In genomic region chr19:49301165-49301865, GRCh38 we compare ENCODE assay signal across 8 cellular contexts. TPM values are rescaled to one million over a fixed set of nuclear protein-coding genes. Genes with fewer than 3 reads are reported as not detected.
DNase-seq lines count a peak whose midpoint lies in the region; ATAC-seq and TF ChIP-seq lines count a peak whose summit lies in the region.

No MANE protein-coding gene starts in this region.

- in situ Hi-C loops in KBM-7 (cut with MboI; ENCODE audit: low pct_unique_long_range_greater_than_20kb, low sequenced_read_pairs): no loop called here

- no peaks in the 10 kb centered on the region for H3K36me3 ChIP-seq in SK-N-MC (ENCODE audit: insufficient read depth, low read length)
- no peaks in the 10 kb centered on the region for H3K36me3 ChIP-seq in tibial nerve

- DNase-seq in KBM-7 (peak; percentile 73), SK-N-MC (ENCODE audit: low read depth, low spot score) (peak; percentile 52), head of caudate nucleus (peak in 41 of 42 donors; percentile 42 to 84 (median 70)), posterior cingulate gyrus (peak in 9 of 10 donors; percentile 55 to 94 (median 64)), tibial nerve (ENCODE audit: low spot score in 2 of 2) (peak; percentile 40 to 68)
- peak; percentile 81 for DNase-seq in activated naive CD4-positive, alpha-beta T cell treated with Interleukin-2 at 50 U/mL for 16 hours

- WGBS in tibial nerve, 2 donors: 23 to 26% methylated on average over 7 to 8 of the region's 8 CpGs

- TF ChIP-seq CTCF in GM12874 (IDR thresholded peaks at IDR 0.05; ENCODE audit: insufficient read depth, low read depth, low read length) (peak; percentile 99), tibial nerve (IDR thresholded peaks at IDR 0.05) (peak; percentile 54 to 66 (median 64))

- no peak overlapping the region for H3K27ac ChIP-seq in SK-N-MC
- H3K27ac ChIP-seq in tibial nerve: no peak overlapping the region

- intact Hi-C loops in head of caudate nucleus (cut with DNase I) (no loop called here), posterior cingulate gyrus (cut with DNase I) (loop anchor here (10.0 kb wide), 1 partner anchor 77 kb away; no protein-coding TSS in a partner anchor)

- no peak overlapping the region for H3K9ac ChIP-seq in SK-N-MC (ENCODE audit: insufficient read length)

- H3K9me3 ChIP-seq in SK-N-MC (ENCODE audit: low read depth, low read length) (peaks cover 5% of the 10 kb centered on the region; the same call in 1 of the 2 replicates), tibial nerve (peaks cover 0 to 7% (median 0%) of the 10 kb centered on the region in 4 donors)

- TF ChIP-seq POLR2A in tibial nerve (IDR thresholded peaks at IDR 0.05) (no peak), GM18505 (IDR thresholded peaks at IDR 0.05; ENCODE audit: borderline replicate concordance, extremely low read depth, insufficient read depth, insufficient read length) (no peak)

- no peaks in the 10 kb centered on the region for H3K4me1 ChIP-seq in tibial nerve

- no peaks in the 10 kb centered on the region for H3K27me3 ChIP-seq in tibial nerve

- no peak for ATAC-seq in GM18505 (IDR thresholded peaks at IDR 0.05; ENCODE audit: unreplicated experiment)

- TF ChIP-seq EP300 in tibial nerve (IDR thresholded peaks at IDR 0.05): no peak

- H3K4me3 ChIP-seq in SK-N-MC (peak overlapping the region; percentile 67), tibial nerve (no peak overlapping the region)

RNA-seq across cellular contexts. Expression of gene SLC6A16, which starts 23.7 kb away (rescaled TPM):
- total RNA-seq in tibial nerve: 1 to 10 TPM; 2.6 to 4.6 (median 3.4) TPM

RNA-seq across cellular contexts. Expression of gene CD37, which starts 33.9 kb away (rescaled TPM):
- total RNA-seq in tibial nerve: 10 to 100 TPM in 3 of 4 donors, 1 to 10 TPM in 1; 9.8 to 18.6 (median 15.8) TPM
